17 cellular contexts compared by ENCODE assay signal in genomic region chr16:896261-897199, GRCh38.
DNase-seq lines count a peak whose midpoint lies in the region; ATAC-seq and TF ChIP-seq lines count a peak whose summit lies in the region.
"Had no signal": no experiment of that assay in that cellular context is flagged by ENCODE, and none has a peak within 500 bp of the region (broad histone marks: within the 10 kb centered on the region; RNA-seq: fewer than 3 reads in every experiment).

No MANE protein-coding gene starts in this region.

- DNase-seq in Right ventricle myocardium superior (peak; percentile 29), heart right ventricle (no peak), head of caudate nucleus (peak in 41 of 42 donors; percentile 36 to 88 (median 71)), occipital lobe (lab: John Stamatoyannopoulos, UW) (peak; percentile 26), ovary (no peak), NCI-H82 (lab: John Stamatoyannopoulos, UW) (no peak), HFFc6 (no peak)
- DNase-seq: 8988T, EL, KBM-7, NCI-H1048, NCI-H1694, NCI-H345, NCI-H526 treated with DMSO at 0.1 percent for 48 hours, PC-3 had no signal

- H3K9me3 ChIP-seq in heart right ventricle = no peaks in the 10 kb centered on the region
- no peaks in the 10 kb centered on the region for H3K9me3 ChIP-seq in ovary

- peaks cover 4% of the 10 kb centered on the region for H3K36me3 Mint-ChIP-seq in HFFc6 (ENCODE audit: low read depth)

- no peaks in the 10 kb centered on the region for H3K4me1 ChIP-seq in heart right ventricle
- no peaks in the 10 kb centered on the region for H3K4me1 ChIP-seq in ovary (ENCODE audit: insufficient read depth)

- ATAC-seq in Right ventricle myocardium superior (ENCODE audit: poor library complexity) = no peak
- no peak for ATAC-seq in heart right ventricle
- no peak for ATAC-seq in GM19035 (IDR thresholded peaks at IDR 0.05; ENCODE audit: unreplicated experiment)
- ATAC-seq: PC-3 had no signal

- H3K27ac Mint-ChIP-seq in HFFc6 = no peak overlapping the region

- H3K4me3 ChIP-seq in heart right ventricle = no peak overlapping the region
- H3K4me3 ChIP-seq in ovary = no peak overlapping the region

- H3K27me3 ChIP-seq in heart right ventricle = no peaks in the 10 kb centered on the region
- no peaks in the 10 kb centered on the region for H3K27me3 ChIP-seq in ovary

- no peak for TF ChIP-seq POLR2A in ovary (IDR thresholded peaks at IDR 0.05)

- H3K36me3 ChIP-seq in heart right ventricle = peaks cover 0 to 9% (median 0%) of the 10 kb centered on the region in 9 donors
- no peaks in the 10 kb centered on the region for H3K36me3 ChIP-seq in ovary

- H3K27ac ChIP-seq in heart right ventricle = no peak overlapping the region
- H3K27ac ChIP-seq in ovary = no peak overlapping the region
- H3K27ac ChIP-seq: C4-2B had no signal

- no peaks in the 10 kb centered on the region; the same call in none of the 2 replicates for H3K27me3 Mint-ChIP-seq in HFFc6 (ENCODE audit: insufficient read depth)

- TF ChIP-seq CTCF in heart right ventricle (IDR thresholded peaks at IDR 0.05) = no peak
- TF ChIP-seq CTCF in ovary (IDR thresholded peaks at IDR 0.05) = no peak
- TF ChIP-seq CTCF in HFFc6 (IDR thresholded peaks at IDR 0.05) = no peak

- no peaks in the 10 kb centered on the region for H3K9me3 Mint-ChIP-seq in HFFc6

- intact Hi-C loops in Right ventricle myocardium superior (cut with DNase I) (no loop called here), heart right ventricle (cut with DNase I) (loop anchor here in 2 of 10 donors (10.0 kb wide), 2 partner anchors 58 to 108 kb away; no protein-coding TSS in a partner anchor), head of caudate nucleus (cut with DNase I) (loop anchor here (5.0 kb wide), 1 partner anchor 76 kb away; the partner anchor contains the start of gene LMF1), ovary (cut with DNase I) (no loop called here)

- H3K4me1 Mint-ChIP-seq in HFFc6 (ENCODE audit: low read depth) = no peaks in the 10 kb centered on the region

- no peak for TF ChIP-seq EP300 in ovary (IDR thresholded peaks at IDR 0.05)

- WGBS in heart right ventricle, 2 donors = 88 to 91% methylated on average over 33 of the region's 33 CpGs
- WGBS in ovary, 3 donors = 80 to 86% (median 83%) methylated on average over 33 of the region's 33 CpGs

- H3K4me3 Mint-ChIP-seq in HFFc6 = no peak overlapping the region

Comparison
In these comparisons a context has a peak if more than half of its experiments do, and no peak if none do; other contexts are left out.
1. DNase-seq: peak in Right ventricle myocardium superior (single experiment), head of caudate nucleus (41 of 42) and occipital lobe (single experiment); none in heart right ventricle (0 of 2), ovary (0 of 5), NCI-H82 (single experiment) and HFFc6 (single experiment).